Comparison of ENCODE assay signal across 8 cellular contexts in the genomic region with DNA sequence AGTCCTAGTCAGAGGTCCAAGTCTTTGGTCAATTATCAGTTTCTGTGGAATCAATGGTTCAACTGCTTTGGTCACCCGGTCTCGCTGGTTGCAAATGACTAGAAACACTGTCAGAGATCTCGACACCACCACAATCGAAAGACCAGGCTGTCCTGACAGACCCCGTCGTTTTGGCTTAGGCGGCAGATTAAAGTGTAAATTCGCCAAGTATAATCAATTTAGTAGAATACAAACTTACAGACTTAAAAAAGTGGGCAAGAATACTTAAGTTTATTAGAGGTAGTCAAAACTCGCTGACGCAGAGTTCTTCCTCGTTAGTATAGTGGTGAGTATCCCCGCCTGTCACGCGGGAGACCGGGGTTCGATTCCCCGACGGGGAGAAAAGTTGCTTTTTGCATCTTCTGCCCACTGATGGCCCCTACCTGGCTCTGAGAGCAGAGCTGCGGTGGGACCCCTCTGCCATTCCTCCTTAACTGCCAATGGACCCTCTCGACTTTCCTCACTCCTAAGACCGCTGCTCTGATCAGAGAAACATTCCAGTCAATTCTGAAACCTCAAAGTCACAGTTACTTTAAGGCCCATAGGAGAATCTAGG. TPM values are rescaled to one million over a fixed set of nuclear protein-coding genes. Genes with fewer than 3 reads are reported as not detected.
DNase-seq lines count a peak whose midpoint lies in the region; ATAC-seq and TF ChIP-seq lines count a peak whose summit lies in the region.

No MANE protein-coding gene starts in this region.

- no peaks in the 10 kb centered on the region for H3K9me3 ChIP-seq in Karpas-422 (ENCODE audit: low read length)
- H3K9me3 ChIP-seq in heart left ventricle, result no peaks in the 10 kb centered on the region
- H3K9me3 ChIP-seq in psoas muscle, result no peaks in the 10 kb centered on the region

- H3K27ac ChIP-seq in Karpas-422 (ENCODE audit: low read length) (no peak overlapping the region), heart left ventricle (peak overlapping the region in 1 of 12 donors; percentile 2), psoas muscle (no peak overlapping the region), urinary bladder (ENCODE audit: low read depth) (no peak overlapping the region)

- ATAC-seq in GM19397 (IDR thresholded peaks at IDR 0.05; ENCODE audit: unreplicated experiment) (peak; percentile 32), heart left ventricle (peak; percentile 72 to 82 (median 79)), psoas muscle (peak; percentile 60 to 73 (median 66))

- H3K9ac ChIP-seq in Karpas-422 (ENCODE audit: low read length), result peak overlapping the region; percentile 43

- H2AFZ ChIP-seq in Karpas-422 (ENCODE audit: low read length), result peak overlapping the region; percentile 56

- peaks cover 20% of the 10 kb centered on the region for H3K4me1 ChIP-seq in Karpas-422 (ENCODE audit: low read length)
- peaks cover 0 to 13% (median 5%) of the 10 kb centered on the region in 12 donors for H3K4me1 ChIP-seq in heart left ventricle
- peaks cover 4% of the 10 kb centered on the region for H3K4me1 ChIP-seq in psoas muscle
- no peaks in the 10 kb centered on the region for H3K4me1 ChIP-seq in urinary bladder (ENCODE audit: insufficient read depth)

- intact Hi-C loops in heart left ventricle (cut with DNase I), result loop anchor here in 4 of 10 donors (1.0 to 10.0 kb wide), 5 partner anchors 24 to 326 kb away; no protein-coding TSS in a partner anchor
- intact Hi-C loops in psoas muscle (cut with DNase I), result loop anchor here in 1 of 2 donors (5.0 kb wide), 1 partner anchor 249 kb away; no protein-coding TSS in a partner anchor

- no peaks in the 10 kb centered on the region for H3K36me3 ChIP-seq in Karpas-422 (ENCODE audit: insufficient read depth, low read length)
- no peaks in the 10 kb centered on the region for H3K36me3 ChIP-seq in heart left ventricle
- H3K36me3 ChIP-seq in psoas muscle (ENCODE audit: insufficient read depth in 1 of 2, low read depth in 1 of 2), result no peaks in the 10 kb centered on the region
- no peaks in the 10 kb centered on the region for H3K36me3 ChIP-seq in urinary bladder (ENCODE audit: insufficient read depth)

- H3K9me2 ChIP-seq in Karpas-422 (replicated peaks; ENCODE audit: insufficient read depth, low read length), result no peaks in the 10 kb centered on the region

- peak overlapping the region; percentile 83 for H3K4me2 ChIP-seq in Karpas-422 (ENCODE audit: low read depth, low read length, poor library complexity, severe bottlenecking)

- DNase-seq in AG10803 (ENCODE audit: low read depth) (peak; percentile 72), Karpas-422 (peak; percentile 92), SKM-1 (lab: John Stamatoyannopoulos, UW; ENCODE audit: unreplicated experiment) (peak; percentile 68), heart left ventricle (peak; percentile 40 to 79 (median 44)), psoas muscle (peak; percentile 55 to 68)
- DNase-seq in activated naive CD4-positive, alpha-beta T cell treated with anti-CD3 and anti-CD28 coated beads, Interleukin-2, amount 50 U/mL, for 16 hours, result peak; percentile 81

- no peak for TF ChIP-seq POLR2A in heart left ventricle (IDR thresholded peaks at IDR 0.05)

- 3 to 9% (median 6%) methylated on average over 21 of the region's 21 CpGs for WGBS in heart left ventricle, 4 donors
- WGBS in psoas muscle, 3 donors, result 5 to 7% (median 6%) methylated on average over 21 of the region's 21 CpGs
- WGBS in urinary bladder, result 4% methylated on average over 21 of the region's 21 CpGs

- TF ChIP-seq CTCF in AG10803 (conservative IDR thresholded peaks at IDR 0.05; ENCODE audit: low read length), result no peak
- no peak for TF ChIP-seq CTCF in heart left ventricle (IDR thresholded peaks at IDR 0.05)
- no peak for TF ChIP-seq CTCF in psoas muscle (IDR thresholded peaks at IDR 0.05)

- H4K20me1 ChIP-seq in Karpas-422 (ENCODE audit: insufficient read depth, low read depth, low read length), result no peaks in the 10 kb centered on the region

- H3K79me2 ChIP-seq in Karpas-422 (ENCODE audit: low read length), result no peaks in the 10 kb centered on the region

- H3K27me3 ChIP-seq in Karpas-422 (ENCODE audit: low read length) (no peaks in the 10 kb centered on the region; the same call in 1 of the 2 replicates), heart left ventricle (peaks cover 0 to 28% (median 2%) of the 10 kb centered on the region in 9 donors), psoas muscle (ENCODE audit: insufficient read depth in 3 of 3, low read length in 2 of 3) (peaks cover 3 to 35% (median 5%) of the 10 kb centered on the region in 3 donors)

- H3K4me3 ChIP-seq in AG10803 (ENCODE audit: low read length) (peak overlapping the region; percentile 58), Karpas-422 (ENCODE audit: low read length) (peak overlapping the region; percentile 69), heart left ventricle (peak overlapping the region in 11 of 12 donors; percentile 29 to 63 (median 52)), psoas muscle (peak overlapping the region; percentile 63), urinary bladder (ENCODE audit: low read depth, low read length) (peak overlapping the region; percentile 26)

RNA-seq across cellular contexts. Expression of a gene that starts 30.6 kb away (rescaled TPM):
- 9.5 and 18.8 TPM in 2 replicates for total RNA-seq in Karpas-422 (2014; rRNA removed; shearing (Covaris generic); ENCODE audit: low replicate concordance)
- 1 to 10 TPM; 3.2 to 6.5 (median 4.0) TPM for total RNA-seq in heart left ventricle
- 1 to 10 TPM in 1 of 2 donors, under 1 TPM in 1; 0.99 to 2.2 TPM for polyA plus RNA-seq in heart left ventricle
- 1 to 10 TPM; 4.2 to 4.9 (median 4.5) TPM for total RNA-seq in psoas muscle
- 1 to 10 TPM; 2.3 to 5.7 (median 2.9) TPM for polyA plus RNA-seq in psoas muscle
- total RNA-seq in urinary bladder, result 27.2 TPM
- 3.1 TPM for polyA plus RNA-seq in urinary bladder
